In the genomic region with DNA sequence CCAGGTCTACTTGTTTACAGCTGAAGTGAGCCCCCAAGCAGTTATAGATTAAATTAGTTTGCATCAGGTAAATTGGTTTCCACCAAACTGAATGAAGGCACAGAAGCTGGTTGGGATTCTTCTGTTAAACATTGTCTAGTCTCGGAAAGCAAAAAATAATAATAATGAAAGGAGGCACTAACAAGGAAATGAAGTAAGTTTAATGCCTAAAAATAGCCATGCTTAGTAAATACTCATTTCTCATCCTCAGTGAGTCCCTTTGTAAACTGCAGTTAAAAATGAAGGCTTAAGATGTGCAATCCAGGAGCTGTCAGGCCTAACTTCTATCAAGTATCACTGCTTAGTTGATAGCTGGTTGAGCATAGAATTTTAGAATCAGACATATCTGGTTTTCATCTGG, we compare ENCODE assay signal across 13 cellular contexts.
DNase-seq lines count a peak whose midpoint lies in the region; ATAC-seq and TF ChIP-seq lines count a peak whose summit lies in the region.
"Had no signal": no experiment of that assay in that cellular context is flagged by ENCODE, and none has a peak within 500 bp of the region (broad histone marks: within the 10 kb centered on the region; RNA-seq: fewer than 3 reads in every experiment).

No MANE protein-coding gene starts in this region.

- no peaks in the 10 kb centered on the region for H4K20me1 ChIP-seq in OCI-LY3 (ENCODE audit: insufficient read depth, low read length)

- TF ChIP-seq CTCF in OCI-LY3 (IDR thresholded peaks at IDR 0.05; ENCODE audit: low read depth, low read length): no peak
- no peak for TF ChIP-seq CTCF in coronary artery (IDR thresholded peaks at IDR 0.05)

- H3K27me3 ChIP-seq in OCI-LY3 (ENCODE audit: low read depth, low read length): no peaks in the 10 kb centered on the region

- H3K9ac ChIP-seq in OCI-LY3 (ENCODE audit: low read length): no peak overlapping the region

- no peaks in the 10 kb centered on the region for H3K27me3 Mint-ChIP-seq in activated CD4-positive, alpha-beta T cell treated with anti-CD3 and anti-CD28 coated beads for 36 hours

- no peak for DNase-seq in activated CD4-positive, alpha-beta T cell treated with anti-CD3 and anti-CD28 coated beads for 36 hours
- DNase-seq in activated CD4-positive, alpha-beta T cell treated with anti-CD3 and anti-CD28 coated beads, Interleukin-2, amount 50 U/mL, for 4 hours: no peak
- DNase-seq in coronary artery (ENCODE audit: low spot score) (no peak), iPS-NIHi11 (ENCODE audit: low spot score) (no peak), dedifferentiated amniotic fluid mesenchymal stem cell (ENCODE audit: extremely low spot score) (no peak)
- DNase-seq in stimulated activated effector memory CD8-positive, alpha-beta T cell treated with anti-CD3 and anti-CD28 coated beads, Interleukin-12 subunit alpha, Interleukin-12 subunit beta, amount 100 ng/mL, for 72 hours (ENCODE audit: low spot score in 2 of 2): no peak
- DNase-seq: activated naive CD4-positive, alpha-beta T cell treated with anti-CD3 and anti-CD28 coated beads, Interleukin-2, amount 50 U/mL, for 16 hours; central memory CD4-positive, alpha-beta T cell; kidney; psoas muscle; T-helper 9 cell had no signal

- POLR2A ChIA-PET in activated CD4-positive, alpha-beta T cell treated with anti-CD3 and anti-CD28 coated beads for 36 hours (lab: Charles Lee): interaction anchor here (1.8 kb wide), 1 partner anchor 113 kb away, joined by 5 read pairs; a partner anchor contains a TSS

- H3K4me3 ChIP-seq in OCI-LY3 (ENCODE audit: low read length) (no peak overlapping the region), coronary artery (no peak overlapping the region)
- H3K4me3 ChIP-seq: psoas muscle had no signal

- H3K4me2 ChIP-seq in OCI-LY3 (ENCODE audit: low read length): 0 out of 2 replicates have a peak overlapping the region, but pooled peaks have one; percentile 3

- peak overlapping the region; percentile 73 for H3K27ac Mint-ChIP-seq in activated CD4-positive, alpha-beta T cell treated with anti-CD3 and anti-CD28 coated beads for 36 hours
- H3K27ac Mint-ChIP-seq in stimulated activated effector memory CD8-positive, alpha-beta T cell treated with anti-CD3 and anti-CD28 coated beads, Interleukin-12 subunit alpha, Interleukin-12 subunit beta, amount 100 ng/mL, for 72 hours: peak overlapping the region; percentile 32

- peaks cover 17% of the 10 kb centered on the region for H3K36me3 Mint-ChIP-seq in activated CD4-positive, alpha-beta T cell treated with anti-CD3 and anti-CD28 coated beads for 36 hours (ENCODE audit: low read depth)
- no peaks in the 10 kb centered on the region for H3K36me3 Mint-ChIP-seq in stimulated activated effector memory CD8-positive, alpha-beta T cell treated with anti-CD3 and anti-CD28 coated beads, Interleukin-12 subunit alpha, Interleukin-12 subunit beta, amount 100 ng/mL, for 72 hours

- no peak for ATAC-seq in activated CD4-positive, alpha-beta T cell treated with anti-CD3 and anti-CD28 coated beads for 36 hours
- ATAC-seq in stimulated activated effector memory CD8-positive, alpha-beta T cell treated with anti-CD3 and anti-CD28 coated beads, Interleukin-12 subunit alpha, Interleukin-12 subunit beta, amount 100 ng/mL, for 72 hours: no peak
- ATAC-seq in GM19023 (IDR thresholded peaks at IDR 0.05; ENCODE audit: unreplicated experiment): no peak
- ATAC-seq: psoas muscle had no signal

- peaks cover 5% of the 10 kb centered on the region; the same call in 1 of the 2 replicates for H3K9me3 ChIP-seq in OCI-LY3 (ENCODE audit: insufficient read depth, low read length)
- H3K9me3 ChIP-seq: psoas muscle had no signal

- H3K9me3 Mint-ChIP-seq in activated CD4-positive, alpha-beta T cell treated with anti-CD3 and anti-CD28 coated beads for 36 hours (ENCODE audit: low read depth): peaks cover 4% of the 10 kb centered on the region
- peaks cover 9% of the 10 kb centered on the region for H3K9me3 Mint-ChIP-seq in stimulated activated effector memory CD8-positive, alpha-beta T cell treated with anti-CD3 and anti-CD28 coated beads, Interleukin-12 subunit alpha, Interleukin-12 subunit beta, amount 100 ng/mL, for 72 hours

- no peak overlapping the region for H2AFZ ChIP-seq in OCI-LY3 (ENCODE audit: low read depth, low read length)

- peaks cover 90% of the 10 kb centered on the region for H3K4me1 Mint-ChIP-seq in activated CD4-positive, alpha-beta T cell treated with anti-CD3 and anti-CD28 coated beads for 36 hours
- H3K4me1 Mint-ChIP-seq in stimulated activated effector memory CD8-positive, alpha-beta T cell treated with anti-CD3 and anti-CD28 coated beads, Interleukin-12 subunit alpha, Interleukin-12 subunit beta, amount 100 ng/mL, for 72 hours: peaks cover 85% of the 10 kb centered on the region

- intact Hi-C loops in activated CD4-positive, alpha-beta T cell treated with anti-CD3 and anti-CD28 coated beads for 36 hours (cut with DNase I, micrococcal nuclease): loop anchor here (2.0 to 5.0 kb wide), 2 partner anchors 27 to 110 kb away; no protein-coding TSS in a partner anchor

- CTCF ChIA-PET in activated CD4-positive, alpha-beta T cell treated with anti-CD3 and anti-CD28 coated beads for 36 hours (lab: Charles Lee): interaction anchor here (1.6 to 3.0 kb wide), 5 partner anchors 9 to 651 kb away, joined by 4 to 8 read pairs (median 6); no protein-coding TSS in a partner anchor

- peaks cover 75% of the 10 kb centered on the region for H3K4me1 ChIP-seq in OCI-LY3 (ENCODE audit: low read length)
- H3K4me1 ChIP-seq: psoas muscle had no signal

- H3K79me2 ChIP-seq in OCI-LY3 (ENCODE audit: low read length): peaks cover 30% of the 10 kb centered on the region

- H3K27ac ChIP-seq in OCI-LY3 (ENCODE audit: low read length) (no peak overlapping the region), coronary artery (peak overlapping the region; percentile 8 to 18)
- H3K27ac ChIP-seq: psoas muscle had no signal

- peaks cover 12% of the 10 kb centered on the region for H3K36me3 ChIP-seq in OCI-LY3 (replicated peaks; ENCODE audit: low read depth, low read length)

- no peak overlapping the region for H3K4me3 Mint-ChIP-seq in activated CD4-positive, alpha-beta T cell treated with anti-CD3 and anti-CD28 coated beads for 36 hours
- no peak overlapping the region for H3K4me3 Mint-ChIP-seq in stimulated activated effector memory CD8-positive, alpha-beta T cell treated with anti-CD3 and anti-CD28 coated beads, Interleukin-12 subunit alpha, Interleukin-12 subunit beta, amount 100 ng/mL, for 72 hours
